8 cellular contexts compared by ENCODE assay signal in genomic region chr21:42892582-42892930, GRCh38. TPM values are rescaled to one million over a fixed set of nuclear protein-coding genes. Genes with fewer than 3 reads are reported as not detected.
DNase-seq lines count a peak whose midpoint lies in the region; ATAC-seq, FAIRE-seq and TF ChIP-seq lines count a peak whose summit lies in the region.

No MANE protein-coding gene starts in this region.

- H3K9me3 ChIP-seq in BLaER1 treated with 17β-estradiol and CSF1 and Interleukin-3, amounts not matched to agents 10 nM and 100 nM (replicated peaks in 1 of 11): no peaks in the 10 kb centered on the region
- no peaks in the 10 kb centered on the region for H3K9me3 ChIP-seq in kidney (ENCODE audit: control insufficient read depth in 1 of 2, low read length in 2 of 2)

- peaks cover 8% of the 10 kb centered on the region for H3K4me1 Mint-ChIP-seq in activated naive CD8-positive, alpha-beta T cell treated with anti-CD3 and anti-CD28 coated beads, Interleukin-2, amount 10 ng/mL, durations not matched to agents 7 days and 5 days

- DNase-seq in activated naive CD8-positive, alpha-beta T cell treated with anti-CD3 and anti-CD28 coated beads, Interleukin-2, amount 10 ng/mL, durations not matched to agents 7 days and 5 days: no peak
- DNase-seq in kidney: no peak
- DNase-seq in substantia nigra (lab: John Stamatoyannopoulos, UW): peak in 1 of 49 donors; percentile 32
- no peak for DNase-seq in SK-N-DZ (ENCODE audit: low spot score)

- H3K9ac ChIP-seq in BLaER1 treated with 17β-estradiol and CSF1 and Interleukin-3, amounts not matched to agents 10 nM and 100 nM: peak overlapping the region; percentile 87 to 97 (median 93); a peak in 21 of 22 replicates
- H3K9ac ChIP-seq in kidney (ENCODE audit: low read length in 2 of 2): peak overlapping the region; percentile 67 to 92

- no peaks in the 10 kb centered on the region for H3K27me3 Mint-ChIP-seq in activated naive CD8-positive, alpha-beta T cell treated with anti-CD3 and anti-CD28 coated beads, Interleukin-2, amount 10 ng/mL, durations not matched to agents 7 days and 5 days

- H3K4me3 Mint-ChIP-seq in activated naive CD8-positive, alpha-beta T cell treated with anti-CD3 and anti-CD28 coated beads, Interleukin-2, amount 10 ng/mL, durations not matched to agents 7 days and 5 days: peak overlapping the region; percentile 88

- intact Hi-C loops in kidney (cut with DNase I): no loop called here

- H3K9me3 Mint-ChIP-seq in activated naive CD8-positive, alpha-beta T cell treated with anti-CD3 and anti-CD28 coated beads, Interleukin-2, amount 10 ng/mL, durations not matched to agents 7 days and 5 days: no peaks in the 10 kb centered on the region

- no peaks in the 10 kb centered on the region for H3K27me3 ChIP-seq in BLaER1 treated with 17β-estradiol and CSF1 and Interleukin-3, amounts not matched to agents 10 nM and 100 nM

- peak overlapping the region; percentile 72 to 99 (median 92) for H3K4me3 ChIP-seq in BLaER1 treated with 17β-estradiol and CSF1 and Interleukin-3, amounts not matched to agents 10 nM and 100 nM
- H3K4me3 ChIP-seq in kidney (ENCODE audit: low read length in 2 of 2): peak overlapping the region; percentile 77 to 98

- H3K27ac ChIP-seq in BLaER1 treated with 17β-estradiol and CSF1 and Interleukin-3, amounts not matched to agents 10 nM and 100 nM: peak overlapping the region; percentile 24 to 94 (median 86); a peak in 21 of 22 replicates
- H3K27ac ChIP-seq in kidney (ENCODE audit: low read depth in 2 of 2, low read length in 2 of 2): peak overlapping the region; percentile 92 to 96
- H3K27ac ChIP-seq in substantia nigra (ENCODE audit: low read depth, low read length, poor library complexity, severe bottlenecking): peak overlapping the region; percentile 96

- peaks cover 17 to 27% (median 22%) of the 10 kb centered on the region in 11 experiments for H3K36me3 ChIP-seq in BLaER1 treated with 17β-estradiol and CSF1 and Interleukin-3, amounts not matched to agents 10 nM and 100 nM
- peaks cover 3 to 4% of the 10 kb centered on the region in 2 donors for H3K36me3 ChIP-seq in kidney (ENCODE audit: control insufficient read depth in 1 of 2, insufficient read depth in 2 of 2, low read length in 2 of 2)

- peak; percentile 8 for ATAC-seq in HG02623 (IDR thresholded peaks at IDR 0.05; ENCODE audit: unreplicated experiment)
- ATAC-seq in activated naive CD8-positive, alpha-beta T cell treated with anti-CD3 and anti-CD28 coated beads, Interleukin-2, amount 10 ng/mL, durations not matched to agents 7 days and 5 days (ENCODE audit: low read depth): no peak
- ATAC-seq in GM19035 (IDR thresholded peaks at IDR 0.05; ENCODE audit: unreplicated experiment): no peak
- no peak for ATAC-seq in GM18520 (IDR thresholded peaks at IDR 0.05; ENCODE audit: unreplicated experiment)

- H3K4me1 ChIP-seq in BLaER1 treated with 17β-estradiol and CSF1 and Interleukin-3, amounts not matched to agents 10 nM and 100 nM: peaks cover 4 to 8% (median 6%) of the 10 kb centered on the region in 10 experiments; a peak in 18 of 20 replicates
- peaks cover 6 to 8% of the 10 kb centered on the region in 2 donors for H3K4me1 ChIP-seq in kidney (ENCODE audit: control insufficient read depth in 1 of 2, insufficient read depth in 1 of 2, low read depth in 1 of 2, low read length in 2 of 2)

- peaks cover 0 to 35% (median 23%) of the 10 kb centered on the region in 11 experiments; a peak in 11 of 22 replicates for H4K20me1 ChIP-seq in BLaER1 treated with 17β-estradiol and CSF1 and Interleukin-3, amounts not matched to agents 10 nM and 100 nM

- peak overlapping the region; percentile 77 to 97 (median 87) for H3K4me2 ChIP-seq in BLaER1 treated with 17β-estradiol and CSF1 and Interleukin-3, amounts not matched to agents 10 nM and 100 nM

- no peak for FAIRE-seq in kidney (lab: Jason Lieb, UNC)

- TF ChIP-seq CTCF in kidney (IDR thresholded peaks at IDR 0.05; ENCODE audit: borderline replicate concordance, extremely low read depth, insufficient read depth): no peak

- H3K36me3 Mint-ChIP-seq in activated naive CD8-positive, alpha-beta T cell treated with anti-CD3 and anti-CD28 coated beads, Interleukin-2, amount 10 ng/mL, durations not matched to agents 7 days and 5 days: peaks cover 2% of the 10 kb centered on the region

- POLR2A ChIA-PET in activated naive CD8-positive, alpha-beta T cell treated with anti-CD3 and anti-CD28 coated beads, Interleukin-2, amount 10 ng/mL, durations not matched to agents 7 days and 5 days (lab: Charles Lee): interaction anchor here (0.7 to 4.3 kb wide), 5 partner anchors 12 to 826 kb away, joined by 3 to 51 read pairs (median 3); partner anchors contain the start of genes PDXK and WDR4

- H3K27ac Mint-ChIP-seq in activated naive CD8-positive, alpha-beta T cell treated with anti-CD3 and anti-CD28 coated beads, Interleukin-2, amount 10 ng/mL, durations not matched to agents 7 days and 5 days: peak overlapping the region; percentile 93

RNA-seq across cellular contexts. Expression of gene NDUFV3, which starts 0.6 kb away (rescaled TPM):
- 10 to 100 TPM; 27.1 to 30.5 TPM for total RNA-seq in activated naive CD8-positive, alpha-beta T cell treated with anti-CD3 and anti-CD28 coated beads, Interleukin-2, amount 10 ng/mL, durations not matched to agents 7 days and 5 days
- 29.6 TPM for total RNA-seq in kidney
- 37.0 TPM for polyA plus RNA-seq in kidney (ENCODE audit: insufficient read depth, low read depth, low replicate concordance)
- polyA plus RNA-seq in SK-N-DZ (2014; cell fraction: cytosol; rRNA removed): 23.6 and 26.5 TPM in 2 replicates
- polyA plus RNA-seq in SK-N-DZ (2014; cell fraction: nucleus; rRNA removed): 17.2 and 17.4 TPM in 2 replicates

RNA-seq across cellular contexts. Expression of gene WDR4, which starts 13.2 kb away (rescaled TPM):
- total RNA-seq in activated naive CD8-positive, alpha-beta T cell treated with anti-CD3 and anti-CD28 coated beads, Interleukin-2, amount 10 ng/mL, durations not matched to agents 7 days and 5 days: 10 to 100 TPM; 27.2 to 28.5 TPM
- 20.4 TPM for total RNA-seq in kidney
- 4.8 TPM for polyA plus RNA-seq in kidney (ENCODE audit: insufficient read depth, low read depth, low replicate concordance)
- 13.2 and 13.3 TPM in 2 replicates for polyA plus RNA-seq in SK-N-DZ (2014; cell fraction: cytosol; rRNA removed)
- polyA plus RNA-seq in SK-N-DZ (2014; cell fraction: nucleus; rRNA removed): 23.2 and 39.7 TPM in 2 replicates

RNA-seq across cellular contexts. Expression of gene ERVH48-1, which starts 32.9 kb away (rescaled TPM):
- under 1 TPM; 0.20 to 0.55 TPM for total RNA-seq in activated naive CD8-positive, alpha-beta T cell treated with anti-CD3 and anti-CD28 coated beads, Interleukin-2, amount 10 ng/mL, durations not matched to agents 7 days and 5 days
- total RNA-seq in kidney: not detected
- polyA plus RNA-seq in kidney (ENCODE audit: insufficient read depth, low read depth, low replicate concordance): not detected
- not detected in 2 replicates for polyA plus RNA-seq in SK-N-DZ (2014; cell fraction: cytosol; rRNA removed)
- polyA plus RNA-seq in SK-N-DZ (2014; cell fraction: nucleus; rRNA removed): not detected in 2 replicates
